Comparison of ENCODE assay signal across 1 cellular context in genomic region chr10:100519321-100520051, GRCh38.
TF ChIP-seq lines count a peak whose summit lies in the region.

Gene SEC31B, minus strand, starts transcription at chr10:100519861. Its CDS starts 2,909 bp downstream, at chr10:100516952.

TF ChIP-seq in HepG2, 621 proteins besides CTCF, POLR2A, EP300 and RAD21 (continued from another document and continues in another):
- TF ChIP-seq MNT (IDR thresholded peaks at IDR 0.05): no peak
- TF ChIP-seq ZNF484 (CRISPR knock-in tag; IDR thresholded peaks at IDR 0.05; ENCODE audit: borderline replicate concordance, low read depth): no peak
- 0 out of 2 replicates have a peak, but pooled peaks have one; percentile 51 for TF ChIP-seq HIC2 (CRISPR knock-in tag; IDR thresholded peaks at IDR 0.05; ENCODE audit: low read depth)
- no peak for TF ChIP-seq ZNF816 (CRISPR knock-in tag; IDR thresholded peaks at IDR 0.05; ENCODE audit: borderline replicate concordance)
- no peak for TF ChIP-seq NRL (CRISPR knock-in tag; IDR thresholded peaks at IDR 0.05; ENCODE audit: borderline replicate concordance)
- no peak for TF ChIP-seq ZNF550 (CRISPR knock-in tag; IDR thresholded peaks at IDR 0.05; ENCODE audit: borderline replicate concordance)
- no peak for TF ChIP-seq ZNF17 (CRISPR knock-in tag; IDR thresholded peaks at IDR 0.05)
- TF ChIP-seq GLI4 (CRISPR knock-in tag; IDR thresholded peaks at IDR 0.05; ENCODE audit: borderline replicate concordance): no peak
- no peak for TF ChIP-seq MTA3 (CRISPR knock-in tag; IDR thresholded peaks at IDR 0.05)
- no peak for TF ChIP-seq ATM (IDR thresholded peaks at IDR 0.05; ENCODE audit: borderline replicate concordance)
- no peak for TF ChIP-seq ZNF234 (CRISPR knock-in tag; conservative IDR thresholded peaks at IDR 0.05)
- TF ChIP-seq ATF5 (CRISPR knock-in tag; IDR thresholded peaks at IDR 0.05; ENCODE audit: low read depth): no peak
- TF ChIP-seq ZNF784 (CRISPR knock-in tag; IDR thresholded peaks at IDR 0.05; ENCODE audit: borderline replicate concordance): no peak
- TF ChIP-seq HOXA9 (CRISPR knock-in tag; IDR thresholded peaks at IDR 0.05; ENCODE audit: borderline replicate concordance): no peak
- no peak for TF ChIP-seq RNF219 (CRISPR knock-in tag; IDR thresholded peaks at IDR 0.05)
- no peak for TF ChIP-seq XBP1 (CRISPR knock-in tag; IDR thresholded peaks at IDR 0.05)
- peak; percentile 51; the same call in 1 of the 2 replicates for TF ChIP-seq MEIS1 (CRISPR knock-in tag; IDR thresholded peaks at IDR 0.05; ENCODE audit: borderline replicate concordance)
- no peak for TF ChIP-seq PCBP1 (IDR thresholded peaks at IDR 0.05; ENCODE audit: borderline replicate concordance, low read depth, low read length)
- no peak for TF ChIP-seq ZBTB46 (CRISPR knock-in tag; IDR thresholded peaks at IDR 0.05; ENCODE audit: borderline replicate concordance)
- TF ChIP-seq LRRFIP1 (CRISPR knock-in tag; conservative IDR thresholded peaks at IDR 0.05): no peak
- no peak for TF ChIP-seq ZNF260 (CRISPR knock-in tag; IDR thresholded peaks at IDR 0.05; ENCODE audit: borderline replicate concordance, low read depth)
- TF ChIP-seq ZNF83 (CRISPR knock-in tag; IDR thresholded peaks at IDR 0.05; ENCODE audit: borderline replicate concordance): peak; percentile 17; the same call in 1 of the 2 replicates
- no peak for TF ChIP-seq HOMEZ (CRISPR knock-in tag; IDR thresholded peaks at IDR 0.05; ENCODE audit: low read depth)
- 0 out of 2 replicates have a peak, but pooled peaks have one; percentile 6 for TF ChIP-seq NCOA2 (CRISPR knock-in tag; IDR thresholded peaks at IDR 0.05)
- no peak for TF ChIP-seq ZNF562 (CRISPR knock-in tag; IDR thresholded peaks at IDR 0.05; ENCODE audit: borderline replicate concordance)
- TF ChIP-seq SOX5 (CRISPR knock-in tag; IDR thresholded peaks at IDR 0.05; ENCODE audit: borderline replicate concordance): no peak
- TF ChIP-seq ZNF460 (CRISPR knock-in tag; IDR thresholded peaks at IDR 0.05; ENCODE audit: borderline replicate concordance): no peak
- TF ChIP-seq ZNF101 (CRISPR knock-in tag; IDR thresholded peaks at IDR 0.05; ENCODE audit: borderline replicate concordance, low read depth): no peak
- no peak for TF ChIP-seq SIN3A (IDR thresholded peaks at IDR 0.05; ENCODE audit: borderline replicate concordance, low read depth, low read length)
- TF ChIP-seq CREB1 (IDR thresholded peaks at IDR 0.05): no peak
- TF ChIP-seq CREB1 (CRISPR knock-in tag; IDR thresholded peaks at IDR 0.05): no peak
- no peak for TF ChIP-seq ZNF136 (CRISPR knock-in tag; IDR thresholded peaks at IDR 0.05; ENCODE audit: low read depth)
- no peak for TF ChIP-seq CAMTA2 (CRISPR knock-in tag; IDR thresholded peaks at IDR 0.05; ENCODE audit: borderline replicate concordance)
- no peak for TF ChIP-seq ZNF569 (CRISPR knock-in tag; IDR thresholded peaks at IDR 0.05; ENCODE audit: borderline replicate concordance)
- TF ChIP-seq ZSCAN5A (CRISPR knock-in tag; IDR thresholded peaks at IDR 0.05; ENCODE audit: borderline replicate concordance): no peak
- no peak for TF ChIP-seq MAFF (IDR thresholded peaks at IDR 0.05; ENCODE audit: low read depth, low read length)
- TF ChIP-seq BATF2 (CRISPR knock-in tag; IDR thresholded peaks at IDR 0.05): no peak
- no peak for TF ChIP-seq ZNF773 (CRISPR knock-in tag; IDR thresholded peaks at IDR 0.05; ENCODE audit: borderline replicate concordance)
- no peak for TF ChIP-seq ZNF749 (CRISPR knock-in tag; IDR thresholded peaks at IDR 0.05; ENCODE audit: borderline replicate concordance)
- no peak for TF ChIP-seq SP140L (CRISPR knock-in tag; IDR thresholded peaks at IDR 0.05; ENCODE audit: borderline replicate concordance)
- TF ChIP-seq MAZ (IDR thresholded peaks at IDR 0.05; ENCODE audit: borderline replicate concordance, low read depth, low read length): no peak
- peak; percentile 23; the same call in 1 of the 2 replicates for TF ChIP-seq MAZ (CRISPR knock-in tag; IDR thresholded peaks at IDR 0.05; ENCODE audit: low read depth)
- TF ChIP-seq ZNF335 (CRISPR knock-in tag; IDR thresholded peaks at IDR 0.05): no peak
- no peak for TF ChIP-seq MED8 (CRISPR knock-in tag; IDR thresholded peaks at IDR 0.05; ENCODE audit: insufficient replicate concordance)
- 0 out of 2 replicates have a peak, but pooled peaks have one; percentile 13 for TF ChIP-seq GATAD2A (CRISPR knock-in tag; IDR thresholded peaks at IDR 0.05)
- no peak for TF ChIP-seq SIX1 (CRISPR knock-in tag; IDR thresholded peaks at IDR 0.05; ENCODE audit: borderline replicate concordance)
- no peak for TF ChIP-seq DDIT3 (CRISPR knock-in tag; IDR thresholded peaks at IDR 0.05)
- no peak for TF ChIP-seq NFIB (CRISPR knock-in tag; IDR thresholded peaks at IDR 0.05; ENCODE audit: borderline replicate concordance)
- TF ChIP-seq HMG20A (CRISPR knock-in tag; IDR thresholded peaks at IDR 0.05; ENCODE audit: borderline replicate concordance): no peak
- TF ChIP-seq HNF4G (IDR thresholded peaks at IDR 0.05; ENCODE audit: borderline replicate concordance, low read depth, low read length): no peak
- TF ChIP-seq HNF4G (CRISPR knock-in tag; IDR thresholded peaks at IDR 0.05; ENCODE audit: borderline replicate concordance, low read depth): no peak
- TF ChIP-seq ZSCAN9 (CRISPR knock-in tag; IDR thresholded peaks at IDR 0.05; ENCODE audit: borderline replicate concordance): no peak
- TF ChIP-seq HES4 (CRISPR knock-in tag; IDR thresholded peaks at IDR 0.05; ENCODE audit: borderline replicate concordance): no peak
